Comparison of ENCODE assay signal across 17 cellular contexts in genomic region chr1:230005040-230005439, GRCh38.
A peak's percentile ranks its signal among the peaks of the same experiment; 100 is the strongest.
DNase-seq lines count a peak whose midpoint lies in the region; ATAC-seq and TF ChIP-seq lines count a peak whose summit lies in the region.
"Had no signal": no experiment of that assay in that cellular context is flagged by ENCODE, and none has a peak within 500 bp of the region (broad histone marks: within the 10 kb centered on the region; RNA-seq: fewer than 3 reads in every experiment).

No MANE protein-coding gene starts in this region.

- H3K27me3 ChIP-seq in WERI-Rb-1 (ENCODE audit: insufficient read depth, low read depth, severe bottlenecking) (no peaks in the 10 kb centered on the region), right atrium auricular region (no peaks in the 10 kb centered on the region)
- H3K27me3 ChIP-seq: SJCRH30 had no signal

- DNase-seq in GM10266 (ENCODE audit: extremely low spot score) (peak; percentile 27), WERI-Rb-1 (peak; percentile 20), retinal pigment epithelial cell (ENCODE audit: low read depth) (peak; percentile 4), right atrium auricular region (ENCODE audit: low spot score) (no peak), NCI-H2029 (lab: John Stamatoyannopoulos, UW) (no peak)
- DNase-seq: Calu3; CD4-positive, alpha-beta memory T cell; DMS79; KG1; NCI-H1417; NCI-H187 treated with DMSO at 0.1 percent for 48 hours; NCI-H226; PC-9; SJCRH30 had no signal

- TF ChIP-seq CTCF in GM10266 (IDR thresholded peaks at IDR 0.05; ENCODE audit: control insufficient read depth, insufficient read depth, low read depth, missing control alignments) (no peak), WERI-Rb-1 (IDR thresholded peaks at IDR 0.05; ENCODE audit: low read depth, low read length) (no peak), retinal pigment epithelial cell (conservative IDR thresholded peaks at IDR 0.05; ENCODE audit: low read depth, low read length) (no peak), right atrium auricular region (IDR thresholded peaks at IDR 0.05) (no peak)

- H3K27ac ChIP-seq in WERI-Rb-1 (peak overlapping the region; percentile 47), right atrium auricular region (no peak overlapping the region)
- H3K27ac ChIP-seq: A549, PC-9, SJCRH30 had no signal

- no peaks in the 10 kb centered on the region for H3K9me3 ChIP-seq in WERI-Rb-1 (ENCODE audit: severe bottlenecking)
- no peaks in the 10 kb centered on the region for H3K9me3 ChIP-seq in right atrium auricular region
- H3K9me3 ChIP-seq: A549, SJCRH30 had no signal

- H3K4me3 ChIP-seq in WERI-Rb-1 (ENCODE audit: low read depth, low read length) (no peak overlapping the region), retinal pigment epithelial cell (ENCODE audit: low read length) (no peak overlapping the region), right atrium auricular region (no peak overlapping the region)
- H3K4me3 ChIP-seq: A549, PC-9, SJCRH30 had no signal

- peak; percentile 61 for ATAC-seq in HG02610 (IDR thresholded peaks at IDR 0.05; ENCODE audit: unreplicated experiment)
- no peak for ATAC-seq in GM18858 (IDR thresholded peaks at IDR 0.05; ENCODE audit: unreplicated experiment)

- H3K4me1 ChIP-seq in right atrium auricular region, result peaks cover 0 to 17% of the 10 kb centered on the region in 2 donors
- H3K4me1 ChIP-seq: A549, SJCRH30 had no signal

- H3K36me3 ChIP-seq in WERI-Rb-1 (no peaks in the 10 kb centered on the region), right atrium auricular region (no peaks in the 10 kb centered on the region)
- H3K36me3 ChIP-seq: SJCRH30 had no signal

Comparison
In these comparisons a context has a peak if more than half of its experiments do, and no peak if none do; other contexts are left out.
1. DNase-seq: peak in GM10266 (single experiment), WERI-Rb-1 (single experiment) and retinal pigment epithelial cell (single experiment); none in right atrium auricular region (single experiment) and NCI-H2029 (single experiment).